In the genomic region with DNA sequence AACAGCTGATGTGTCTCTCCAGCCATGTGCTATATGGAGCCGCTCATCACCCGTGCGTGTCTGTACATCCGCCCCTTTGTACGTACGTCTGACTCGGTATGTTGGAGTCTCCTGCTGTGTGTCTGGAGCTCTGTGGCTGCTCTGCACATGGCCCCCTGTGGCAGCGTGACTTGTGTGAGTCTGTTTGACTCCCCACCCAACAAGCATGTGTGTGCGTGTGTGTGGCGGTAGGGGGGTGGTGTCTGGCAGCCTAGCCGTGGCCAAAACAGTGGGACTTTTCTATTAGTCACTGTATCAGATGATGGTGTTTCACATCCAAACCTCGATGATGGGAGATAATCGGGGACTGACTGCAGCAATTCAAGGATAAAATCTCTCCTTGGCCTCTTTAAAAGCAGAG, we compare ENCODE assay signal across 18 cellular contexts.
A peak's percentile ranks its signal among the peaks of the same experiment; 100 is the strongest.
DNase-seq lines count a peak whose midpoint lies in the region; ATAC-seq and TF ChIP-seq lines count a peak whose summit lies in the region.
"Had no signal": no experiment of that assay in that cellular context is flagged by ENCODE, and none has a peak within 500 bp of the region (broad histone marks: within the 10 kb centered on the region; RNA-seq: fewer than 3 reads in every experiment).

No MANE protein-coding gene starts in this region.

- H3K9me3 ChIP-seq in BLaER1 treated with 17β-estradiol and CSF1 and Interleukin-3, amounts not matched to agents 10 nM and 100 nM (replicated peaks in 1 of 11), result no peaks in the 10 kb centered on the region
- H3K9me3 ChIP-seq in gastroesophageal sphincter (no peaks in the 10 kb centered on the region), smooth muscle cell (replicated peaks; ENCODE audit: low read depth) (no peaks in the 10 kb centered on the region)

- H3F3A ChIP-seq in smooth muscle cell (ENCODE audit: low read depth), result no peaks in the 10 kb centered on the region

- no peak overlapping the region for H3K4me3 Mint-ChIP-seq in activated CD8-positive, alpha-beta memory T cell treated with anti-CD3 and anti-CD28 coated beads, Interleukin-2, amount 10 ng/mL, durations not matched to agents 7 days and 5 days
- no peak overlapping the region for H3K4me3 Mint-ChIP-seq in nephron progenitor cell
- H3K4me3 Mint-ChIP-seq: activated T-cell treated with anti-CD3 and anti-CD28 coated beads, Interleukin-2, amount 50 U/mL, for 4 hours had no signal

- peak overlapping the region; percentile 30 to 90 (median 76) for H3K4me2 ChIP-seq in BLaER1 treated with 17β-estradiol and CSF1 and Interleukin-3, amounts not matched to agents 10 nM and 100 nM
- no peak overlapping the region for H3K4me2 ChIP-seq in smooth muscle cell

- peak overlapping the region in 2 of 11 experiments; percentile 32 to 48; a peak in 2 of 22 replicates for H3K9ac ChIP-seq in BLaER1 treated with 17β-estradiol and CSF1 and Interleukin-3, amounts not matched to agents 10 nM and 100 nM
- H3K9ac ChIP-seq in smooth muscle cell (ENCODE audit: low read depth), result peak overlapping the region; percentile 69

- H3K27me3 Mint-ChIP-seq in activated CD8-positive, alpha-beta memory T cell treated with anti-CD3 and anti-CD28 coated beads, Interleukin-2, amount 10 ng/mL, durations not matched to agents 7 days and 5 days, result no peaks in the 10 kb centered on the region
- H3K27me3 Mint-ChIP-seq in nephron progenitor cell (ENCODE audit: low read depth, poor library complexity), result peaks cover 13% of the 10 kb centered on the region

- TF ChIP-seq EP300 in gastroesophageal sphincter (IDR thresholded peaks at IDR 0.05), result no peak

- 0 to 94% methylated on average over 1 to 3 of the region's 13 CpGs for WGBS in gastroesophageal sphincter (ENCODE audit: low coverage in 1 of 2), 2 donors
- WGBS in smooth muscle cell (ENCODE audit: low lambda C conversion rate), result 57% methylated on average over 13 of the region's 13 CpGs

- H3K79me2 ChIP-seq in smooth muscle cell (ENCODE audit: low read depth), result no peaks in the 10 kb centered on the region

- H3K36me3 ChIP-seq in BLaER1 treated with 17β-estradiol and CSF1 and Interleukin-3, amounts not matched to agents 10 nM and 100 nM, result no peaks in the 10 kb centered on the region
- H3K36me3 ChIP-seq in gastroesophageal sphincter, result no peaks in the 10 kb centered on the region
- no peaks in the 10 kb centered on the region for H3K36me3 ChIP-seq in smooth muscle cell (ENCODE audit: low read depth)

- ATAC-seq in gastroesophageal sphincter, result peak; percentile 23
- no peak for ATAC-seq in activated CD8-positive, alpha-beta memory T cell treated with anti-CD3 and anti-CD28 coated beads, Interleukin-2, amount 10 ng/mL, durations not matched to agents 7 days and 5 days
- ATAC-seq: activated T-cell treated with anti-CD3 and anti-CD28 coated beads, Interleukin-2, amount 50 U/mL, for 4 hours had no signal

- H3K36me3 Mint-ChIP-seq in activated CD8-positive, alpha-beta memory T cell treated with anti-CD3 and anti-CD28 coated beads, Interleukin-2, amount 10 ng/mL, durations not matched to agents 7 days and 5 days, result no peaks in the 10 kb centered on the region
- H3K36me3 Mint-ChIP-seq in nephron progenitor cell (ENCODE audit: low read depth), result no peaks in the 10 kb centered on the region

- CTCF ChIA-PET in activated CD8-positive, alpha-beta memory T cell treated with anti-CD3 and anti-CD28 coated beads, Interleukin-2, amount 10 ng/mL, durations not matched to agents 7 days and 5 days (lab: Charles Lee), result no interaction called here

- no peak overlapping the region for H2AFZ ChIP-seq in smooth muscle cell (ENCODE audit: low read depth)

- H3K4me3 ChIP-seq in BLaER1 treated with 17β-estradiol and CSF1 and Interleukin-3, amounts not matched to agents 10 nM and 100 nM, result no peak overlapping the region
- H3K4me3 ChIP-seq in gastroesophageal sphincter, result no peak overlapping the region
- no peak overlapping the region for H3K4me3 ChIP-seq in smooth muscle cell
- H3K4me3 ChIP-seq: lung had no signal

- H3K4me1 ChIP-seq in BLaER1 treated with 17β-estradiol and CSF1 and Interleukin-3, amounts not matched to agents 10 nM and 100 nM, result peaks cover 18 to 42% (median 32%) of the 10 kb centered on the region in 10 experiments
- no peaks in the 10 kb centered on the region for H3K4me1 ChIP-seq in gastroesophageal sphincter
- H3K4me1 ChIP-seq in smooth muscle cell (ENCODE audit: low read depth), result peaks cover 15% of the 10 kb centered on the region

- H4K20me1 ChIP-seq in BLaER1 treated with 17β-estradiol and CSF1 and Interleukin-3, amounts not matched to agents 10 nM and 100 nM, result no peaks in the 10 kb centered on the region
- no peaks in the 10 kb centered on the region for H4K20me1 ChIP-seq in smooth muscle cell (ENCODE audit: low read depth)

- no peaks in the 10 kb centered on the region for H3K4me1 Mint-ChIP-seq in activated CD8-positive, alpha-beta memory T cell treated with anti-CD3 and anti-CD28 coated beads, Interleukin-2, amount 10 ng/mL, durations not matched to agents 7 days and 5 days
- peaks cover 56% of the 10 kb centered on the region for H3K4me1 Mint-ChIP-seq in nephron progenitor cell

- no peak overlapping the region for H3K27ac Mint-ChIP-seq in activated CD8-positive, alpha-beta memory T cell treated with anti-CD3 and anti-CD28 coated beads, Interleukin-2, amount 10 ng/mL, durations not matched to agents 7 days and 5 days
- H3K27ac Mint-ChIP-seq in nephron progenitor cell, result no peak overlapping the region

- DNase-seq in amniotic epithelial cell (ENCODE audit: low read depth), result peak; percentile 31
- peak; percentile 26 for DNase-seq in smooth muscle cell (lab: John Stamatoyannopoulos, UW; ENCODE audit: unreplicated experiment)
- no peak for DNase-seq in activated CD8-positive, alpha-beta memory T cell treated with anti-CD3 and anti-CD28 coated beads, Interleukin-2, amount 10 ng/mL, durations not matched to agents 7 days and 5 days
- no peak for DNase-seq in CD1c-positive myeloid dendritic cell (ENCODE audit: extremely low spot score)
- no peak for DNase-seq in nephron progenitor cell
- no peak for DNase-seq in NCI-H146 treated with DMSO at 0.1 percent for 48 hours (lab: John Stamatoyannopoulos, UW; ENCODE audit: unreplicated experiment)
- DNase-seq: activated CD4-positive, CD25-positive, alpha-beta regulatory T cell treated with anti-CD3 and anti-CD28 coated beads, Interleukin-2, amount 50 U/mL, for 72 hours; activated T-cell treated with anti-CD3 and anti-CD28 coated beads, Interleukin-2, amount 50 U/mL, for 4 hours; COR-L47; effector memory CD4-positive, alpha-beta T cell; hippocampal formation; NCI-H2107; posterior cingulate gyrus; stimulated activated CD4-positive, alpha-beta T cell treated with anti-CD3 and anti-CD28 coated beads, Interleukin-4, amount 100 ng/mL, for 4 hours; stimulated activated naive CD4-positive, alpha-beta T cell treated with Interleukin-2 at 50 U/mL for 16 hours had no signal

- peak overlapping the region in 2 of 11 experiments; percentile 44 to 48; a peak in 2 of 22 replicates for H3K27ac ChIP-seq in BLaER1 treated with 17β-estradiol and CSF1 and Interleukin-3, amounts not matched to agents 10 nM and 100 nM
- H3K27ac ChIP-seq in gastroesophageal sphincter (no peak overlapping the region), smooth muscle cell (ENCODE audit: low read depth) (peak overlapping the region; percentile 75)

- TF ChIP-seq CTCF in gastroesophageal sphincter (IDR thresholded peaks at IDR 0.05) (no peak), smooth muscle cell (IDR thresholded peaks at IDR 0.05; ENCODE audit: borderline replicate concordance, insufficient read depth, poor library complexity, severe bottlenecking) (no peak), nephron progenitor cell (IDR thresholded peaks at IDR 0.05) (no peak)

- no peaks in the 10 kb centered on the region for H3K9me3 Mint-ChIP-seq in activated CD8-positive, alpha-beta memory T cell treated with anti-CD3 and anti-CD28 coated beads, Interleukin-2, amount 10 ng/mL, durations not matched to agents 7 days and 5 days (ENCODE audit: low read depth)
- H3K9me3 Mint-ChIP-seq in nephron progenitor cell, result no peaks in the 10 kb centered on the region
- H3K9me3 Mint-ChIP-seq: activated T-cell treated with anti-CD3 and anti-CD28 coated beads, Interleukin-2, amount 50 U/mL, for 4 hours had no signal

- TF ChIP-seq POLR2A in gastroesophageal sphincter (IDR thresholded peaks at IDR 0.05), result no peak

- H3K27me3 ChIP-seq in BLaER1 treated with 17β-estradiol and CSF1 and Interleukin-3, amounts not matched to agents 10 nM and 100 nM, result no peaks in the 10 kb centered on the region
- no peaks in the 10 kb centered on the region for H3K27me3 ChIP-seq in gastroesophageal sphincter
- no peaks in the 10 kb centered on the region for H3K27me3 ChIP-seq in smooth muscle cell (ENCODE audit: low read depth)

Comparison
In these comparisons a context has a peak if more than half of its experiments do, and no peak if none do; other contexts are left out.
1. DNase-seq: peak in amniotic epithelial cell (single experiment) and smooth muscle cell (single experiment); none in activated CD8-positive, alpha-beta memory T cell treated with anti-CD3 and anti-CD28 coated beads, Interleukin-2, amount 10 ng/mL, durations not matched to agents 7 days and 5 days (single experiment), CD1c-positive myeloid dendritic cell (single experiment), nephron progenitor cell (single experiment) and NCI-H146 treated with DMSO at 0.1 percent for 48 hours (single experiment).